Comparison of ENCODE assay signal across 9 cellular contexts in genomic region chr5:31664566-31664965, GRCh38. TPM values are rescaled to one million over a fixed set of nuclear protein-coding genes. Genes with fewer than 3 reads are reported as not detected.
DNase-seq lines count a peak whose midpoint lies in the region; ATAC-seq and TF ChIP-seq lines count a peak whose summit lies in the region.
"Had no signal": no experiment of that assay in that cellular context is flagged by ENCODE, and none has a peak within 500 bp of the region (broad histone marks: within the 10 kb centered on the region; RNA-seq: fewer than 3 reads in every experiment).

No MANE protein-coding gene starts in this region.

- no peak overlapping the region for H3K4me3 Mint-ChIP-seq in HFFc6
- H3K4me3 Mint-ChIP-seq in naive thymus-derived CD8-positive, alpha-beta T cell: no peak overlapping the region
- H3K4me3 Mint-ChIP-seq: naive thymus-derived CD4-positive, alpha-beta T cell had no signal

- H3K9ac ChIP-seq in SU-DHL-6 (ENCODE audit: low read length): no peak overlapping the region

- H3K4me2 ChIP-seq in SU-DHL-6 (ENCODE audit: low read depth, low read length, poor library complexity, severe bottlenecking): no peak overlapping the region

- no peak overlapping the region for H3K27ac ChIP-seq in SU-DHL-6 (ENCODE audit: low read depth, low read length)
- H3K27ac ChIP-seq in left lung: no peak overlapping the region

- no peaks in the 10 kb centered on the region for H3K79me2 ChIP-seq in SU-DHL-6 (ENCODE audit: insufficient read depth, low read length)

- H3K36me3 Mint-ChIP-seq in HFFc6 (ENCODE audit: low read depth): no peaks in the 10 kb centered on the region
- no peaks in the 10 kb centered on the region for H3K36me3 Mint-ChIP-seq in naive thymus-derived CD8-positive, alpha-beta T cell

- H3K9me3 ChIP-seq in SU-DHL-6 (ENCODE audit: insufficient read depth, low read length) (no peaks in the 10 kb centered on the region), left lung (no peaks in the 10 kb centered on the region)

- no peaks in the 10 kb centered on the region for H4K20me1 ChIP-seq in SU-DHL-6 (ENCODE audit: low read depth, low read length)

- H3K9me2 ChIP-seq in SU-DHL-6 (replicated peaks; ENCODE audit: insufficient read depth, low read length): no peaks in the 10 kb centered on the region

- no peaks in the 10 kb centered on the region for H3K9me3 Mint-ChIP-seq in HFFc6
- H3K9me3 Mint-ChIP-seq in naive thymus-derived CD8-positive, alpha-beta T cell: peaks cover 0 to 6% (median 0%) of the 10 kb centered on the region in 9 donors

- POLR2A ChIA-PET in naive thymus-derived CD8-positive, alpha-beta T cell (lab: Charles Lee): no interaction called here

- DNase-seq in DMS53 (lab: John Stamatoyannopoulos, UW) (peak; percentile 7), DMS53 treated with DMSO at 0.1 percent for 48 hours (lab: John Stamatoyannopoulos, UW; ENCODE audit: unreplicated experiment) (no peak), HFFc6 (peak; percentile 17), left lung (no peak)
- no peak for DNase-seq in naive thymus-derived CD8-positive, alpha-beta T cell
- DNase-seq: naive thymus-derived CD4-positive, alpha-beta T cell had no signal

- ATAC-seq in left lung: peak; percentile 14
- no peak for ATAC-seq in GM19328 (IDR thresholded peaks at IDR 0.05; ENCODE audit: unreplicated experiment)
- no peak for ATAC-seq in GM19395 (IDR thresholded peaks at IDR 0.05; ENCODE audit: unreplicated experiment)
- ATAC-seq in naive thymus-derived CD8-positive, alpha-beta T cell: no peak
- ATAC-seq: naive thymus-derived CD4-positive, alpha-beta T cell had no signal

- TF ChIP-seq CTCF in HFFc6 (IDR thresholded peaks at IDR 0.05) (peak; percentile 59), SU-DHL-6 (IDR thresholded peaks at IDR 0.05; ENCODE audit: insufficient read depth, low read length, poor library complexity, severe bottlenecking) (peak; percentile 27), left lung (IDR thresholded peaks at IDR 0.05) (no peak)

- H3K27me3 ChIP-seq in SU-DHL-6 (ENCODE audit: low read length): no peaks in the 10 kb centered on the region
- H3K27me3 ChIP-seq in left lung: no peaks in the 10 kb centered on the region

- no peaks in the 10 kb centered on the region for H3F3A ChIP-seq in SU-DHL-6 (ENCODE audit: insufficient read depth)

- no peak overlapping the region for H2AFZ ChIP-seq in SU-DHL-6 (ENCODE audit: low read depth, low read length, severe bottlenecking)

- H3K36me3 ChIP-seq in SU-DHL-6 (ENCODE audit: low read length): no peaks in the 10 kb centered on the region
- H3K36me3 ChIP-seq in left lung: no peaks in the 10 kb centered on the region

- H3K4me3 ChIP-seq in SU-DHL-6 (ENCODE audit: insufficient read depth, low read length, poor library complexity, severe bottlenecking) (no peak overlapping the region), left lung (no peak overlapping the region)

- H3K4me1 ChIP-seq in left lung: no peaks in the 10 kb centered on the region

- H3K27me3 Mint-ChIP-seq in HFFc6 (ENCODE audit: insufficient read depth): peaks cover 10% of the 10 kb centered on the region
- peaks cover 2 to 20% (median 4%) of the 10 kb centered on the region in 5 donors for H3K27me3 Mint-ChIP-seq in naive thymus-derived CD8-positive, alpha-beta T cell

- 0 out of 2 replicates have a peak, but pooled peaks cover 5% of the 10 kb centered on the region for H3K4me1 Mint-ChIP-seq in HFFc6 (ENCODE audit: low read depth)
- H3K4me1 Mint-ChIP-seq in naive thymus-derived CD8-positive, alpha-beta T cell: no peaks in the 10 kb centered on the region
- H3K4me1 Mint-ChIP-seq: naive thymus-derived CD4-positive, alpha-beta T cell had no signal

- no peak overlapping the region for H3K27ac Mint-ChIP-seq in HFFc6
- H3K27ac Mint-ChIP-seq in naive thymus-derived CD8-positive, alpha-beta T cell: no peak overlapping the region

- intact Hi-C loops in left lung (cut with DNase I): no loop called here

RNA-seq across cellular contexts. Expression of gene PDZD2, which starts 25.6 kb away (rescaled TPM):
- under 1 TPM; 0.02 to 0.12 (median 0.09) TPM for total RNA-seq in HFFc6 (2021; fragmentation: NEBNext Ultra II Directional; extraction: Animal tissue kit (Norgen Biotek cat#: 25700))
- 10 to 100 TPM; 24.0 to 49.8 TPM for total RNA-seq in left lung
- 1 to 10 TPM; 1.2 to 1.4 TPM for total RNA-seq in naive thymus-derived CD8-positive, alpha-beta T cell
- polyA plus RNA-seq in naive thymus-derived CD8-positive, alpha-beta T cell: 1 to 10 TPM in 1 of 3 donors, under 1 TPM in 1, not detected in 1; 0.73 to 1.7 TPM

Comparison
In these comparisons a context has a peak if more than half of its experiments do, and no peak if none do; other contexts are left out.
1. DNase-seq: peak in DMS53 (single experiment) and HFFc6 (single experiment); none in DMS53 treated with DMSO at 0.1 percent for 48 hours (single experiment), left lung (0 of 2) and naive thymus-derived CD8-positive, alpha-beta T cell (0 of 10).
2. CTCF ChIP-seq: peak in HFFc6 (single experiment) and SU-DHL-6 (single experiment); none in left lung (0 of 2).
3. RNA of gene PDZD2, which starts 25.6 kb away (total RNA-seq): 24.0 to 49.8 TPM in left lung; 1.2 to 1.4 TPM in naive thymus-derived CD8-positive, alpha-beta T cell and 0.02 to 0.12 TPM in HFFc6; every median in the first group is over 10 times any median in the second.